21 cellular contexts compared by ENCODE assay signal in genomic region chr11:63641727-63642126, GRCh38. TPM values are rescaled to one million over a fixed set of nuclear protein-coding genes. Genes with fewer than 3 reads are reported as not detected.
A peak's percentile ranks its signal among the peaks of the same experiment; 100 is the strongest.
DNase-seq lines count a peak whose midpoint lies in the region; ATAC-seq, FAIRE-seq and TF ChIP-seq lines count a peak whose summit lies in the region.
"Had no signal": no experiment of that assay in that cellular context is flagged by ENCODE, and none has a peak within 500 bp of the region (broad histone marks: within the 10 kb centered on the region; RNA-seq: fewer than 3 reads in every experiment).

No MANE protein-coding gene starts in this region.

- H2AFZ ChIP-seq in astrocyte (ENCODE audit: low read depth, low read length), result no peak overlapping the region
- H2AFZ ChIP-seq: neural progenitor cell had no signal

- peaks cover 38% of the 10 kb centered on the region for H3K36me3 Mint-ChIP-seq in stimulated activated naive CD8-positive, alpha-beta T cell treated with anti-CD3 and anti-CD28 coated beads, Interleukin-15, Interleukin-2, amounts not matched to agents 100 ng/mL and 50 ng/mL, for 24 hours (ENCODE audit: low read depth)
- peaks cover 12% of the 10 kb centered on the region for H3K36me3 Mint-ChIP-seq in astrocyte (ENCODE audit: low read depth, unreplicated experiment)

- H3K4me3 Mint-ChIP-seq in stimulated activated naive CD8-positive, alpha-beta T cell treated with anti-CD3 and anti-CD28 coated beads, Interleukin-15, Interleukin-2, amounts not matched to agents 100 ng/mL and 50 ng/mL, for 24 hours, result no peak overlapping the region
- no peak overlapping the region for H3K4me3 Mint-ChIP-seq in stimulated activated naive CD8-positive, alpha-beta T cell treated with anti-CD3 and anti-CD28 coated beads, Interleukin-15, amount 100 ng/mL, for 72 hours
- no peak overlapping the region for H3K4me3 Mint-ChIP-seq in astrocyte (ENCODE audit: unreplicated experiment)
- H3K4me3 Mint-ChIP-seq: activated naive CD8-positive, alpha-beta T cell treated with anti-CD3 and anti-CD28 coated beads for 36 hours; neural progenitor cell had no signal

- H3K4me1 Mint-ChIP-seq in stimulated activated naive CD8-positive, alpha-beta T cell treated with anti-CD3 and anti-CD28 coated beads, Interleukin-15, Interleukin-2, amounts not matched to agents 100 ng/mL and 50 ng/mL, for 24 hours (ENCODE audit: low read depth), result no peaks in the 10 kb centered on the region
- no peaks in the 10 kb centered on the region for H3K4me1 Mint-ChIP-seq in stimulated activated naive CD8-positive, alpha-beta T cell treated with anti-CD3 and anti-CD28 coated beads, Interleukin-15, amount 100 ng/mL, for 72 hours
- no peaks in the 10 kb centered on the region for H3K4me1 Mint-ChIP-seq in astrocyte (ENCODE audit: low read depth, unreplicated experiment)
- H3K4me1 Mint-ChIP-seq: neural progenitor cell had no signal

- H3K79me2 ChIP-seq in astrocyte (ENCODE audit: insufficient read depth, low read length), result no peaks in the 10 kb centered on the region

- no peak for FAIRE-seq in astrocyte (lab: Jason Lieb, UNC)

- ATAC-seq in stimulated activated naive CD8-positive, alpha-beta T cell treated with anti-CD3 and anti-CD28 coated beads, Interleukin-15, amount 100 ng/mL, for 72 hours, result no peak
- ATAC-seq in HG02571 (IDR thresholded peaks at IDR 0.05; ENCODE audit: unreplicated experiment) (no peak), HG02798 (IDR thresholded peaks at IDR 0.05; ENCODE audit: poor library complexity, unreplicated experiment) (no peak)
- ATAC-seq: esophagus mucosa; stimulated activated naive CD8-positive, alpha-beta T cell treated with anti-CD3 and anti-CD28 coated beads, Interleukin-15, Interleukin-2, amounts not matched to agents 100 U/mL and 50 U/mL, for 24 hours had no signal

- H3K4me3 ChIP-seq in astrocyte (ENCODE audit: insufficient read depth, low read depth, low read length) (no peak overlapping the region), fibroblast of villous mesenchyme (ENCODE audit: low read depth, low read length) (no peak overlapping the region), prostate gland (no peak overlapping the region)
- H3K4me3 ChIP-seq: colonic mucosa, lung, neural progenitor cell had no signal

- peak overlapping the region; percentile 46 for H3K27ac Mint-ChIP-seq in stimulated activated naive CD8-positive, alpha-beta T cell treated with anti-CD3 and anti-CD28 coated beads, Interleukin-15, Interleukin-2, amounts not matched to agents 100 ng/mL and 50 ng/mL, for 24 hours
- H3K27ac Mint-ChIP-seq in stimulated activated naive CD8-positive, alpha-beta T cell treated with anti-CD3 and anti-CD28 coated beads, Interleukin-15, amount 100 ng/mL, for 72 hours, result peak overlapping the region in 1 of 2 donors; percentile 44
- H3K27ac Mint-ChIP-seq in astrocyte (ENCODE audit: unreplicated experiment), result no peak overlapping the region
- H3K27ac Mint-ChIP-seq: activated naive CD8-positive, alpha-beta T cell treated with anti-CD3 and anti-CD28 coated beads for 36 hours; neural progenitor cell had no signal

- no peaks in the 10 kb centered on the region for H3K9me3 Mint-ChIP-seq in stimulated activated naive CD8-positive, alpha-beta T cell treated with anti-CD3 and anti-CD28 coated beads, Interleukin-15, Interleukin-2, amounts not matched to agents 100 ng/mL and 50 ng/mL, for 24 hours
- no peaks in the 10 kb centered on the region for H3K9me3 Mint-ChIP-seq in stimulated activated naive CD8-positive, alpha-beta T cell treated with anti-CD3 and anti-CD28 coated beads, Interleukin-15, amount 100 ng/mL, for 72 hours
- no peaks in the 10 kb centered on the region for H3K9me3 Mint-ChIP-seq in astrocyte (ENCODE audit: unreplicated experiment)
- H3K9me3 Mint-ChIP-seq: activated naive CD8-positive, alpha-beta T cell treated with anti-CD3 and anti-CD28 coated beads for 36 hours; neural progenitor cell had no signal

- TF ChIP-seq POLR2A in prostate gland (IDR thresholded peaks at IDR 0.05), result no peak

- H3K36me3 ChIP-seq in astrocyte (ENCODE audit: insufficient read depth, low read length) (peaks cover 37% of the 10 kb centered on the region), prostate gland (no peaks in the 10 kb centered on the region)
- H3K36me3 ChIP-seq: WERI-Rb-1 had no signal

- no peak overlapping the region for H3K4me2 ChIP-seq in astrocyte (ENCODE audit: low read length)
- H3K4me2 ChIP-seq: neural progenitor cell had no signal

- H3K4me1 ChIP-seq in astrocyte (ENCODE audit: insufficient read depth, low read length), result no peaks in the 10 kb centered on the region
- no peaks in the 10 kb centered on the region for H3K4me1 ChIP-seq in prostate gland (replicated peaks)
- H3K4me1 ChIP-seq: colonic mucosa, neural progenitor cell had no signal

- intact Hi-C loops in prostate gland (cut with DNase I), result no loop called here

- no peak overlapping the region for H3K9ac ChIP-seq in astrocyte (ENCODE audit: low read length)
- H3K9ac ChIP-seq: neural progenitor cell had no signal

- no peaks in the 10 kb centered on the region for H3K27me3 Mint-ChIP-seq in stimulated activated naive CD8-positive, alpha-beta T cell treated with anti-CD3 and anti-CD28 coated beads, Interleukin-15, Interleukin-2, amounts not matched to agents 100 ng/mL and 50 ng/mL, for 24 hours
- H3K27me3 Mint-ChIP-seq in stimulated activated naive CD8-positive, alpha-beta T cell treated with anti-CD3 and anti-CD28 coated beads, Interleukin-15, amount 100 ng/mL, for 72 hours, result no peaks in the 10 kb centered on the region
- H3K27me3 Mint-ChIP-seq in astrocyte (ENCODE audit: low read depth, unreplicated experiment), result no peaks in the 10 kb centered on the region
- H3K27me3 Mint-ChIP-seq: activated naive CD8-positive, alpha-beta T cell treated with anti-CD3 and anti-CD28 coated beads for 36 hours had no signal

- H4K20me1 ChIP-seq in astrocyte (ENCODE audit: insufficient read depth, low read length), result peaks cover 8% of the 10 kb centered on the region

- TF ChIP-seq CTCF in astrocyte (IDR thresholded peaks at IDR 0.05; ENCODE audit: insufficient read depth, low read depth, low read length) (no peak), fibroblast of villous mesenchyme (IDR thresholded peaks at IDR 0.05; ENCODE audit: insufficient read depth, low read depth, low read length) (peak; percentile 23), prostate gland (IDR thresholded peaks at IDR 0.05) (peak in 1 of 4 experiments; percentile 9)

- no peak for DNase-seq in stimulated activated naive CD8-positive, alpha-beta T cell treated with anti-CD3 and anti-CD28 coated beads, Interleukin-15, amount 100 ng/mL, for 72 hours
- DNase-seq in astrocyte (ENCODE audit: low read depth) (peak; percentile 8), fibroblast of villous mesenchyme (ENCODE audit: low read depth) (peak; percentile 44), stromal cell of bone marrow (ENCODE audit: low read depth) (peak; percentile 6), prostate gland (ENCODE audit: low spot score) (no peak)
- DNase-seq: activated naive CD8-positive, alpha-beta T cell treated with anti-CD3 and anti-CD28 coated beads for 36 hours; AML-193; colonic mucosa; GOT3; KBM-7; NCI-H1417 treated with DMSO at 0.1 percent for 48 hours; NCI-H226; OCI-M1; stimulated activated naive CD8-positive, alpha-beta T cell treated with anti-CD3 and anti-CD28 coated beads, Interleukin-15, Interleukin-2, amounts not matched to agents 100 U/mL and 50 U/mL, for 24 hours; WERI-Rb-1 had no signal

- no peaks in the 10 kb centered on the region for H3K9me3 ChIP-seq in astrocyte (ENCODE audit: insufficient read depth, low read depth, low read length)
- H3K9me3 ChIP-seq in prostate gland, result no peaks in the 10 kb centered on the region
- H3K9me3 ChIP-seq: colonic mucosa had no signal

- H3K27ac ChIP-seq in astrocyte (ENCODE audit: low read depth, low read length) (no peak overlapping the region), prostate gland (no peak overlapping the region)
- H3K27ac ChIP-seq: colonic mucosa, neural progenitor cell, WERI-Rb-1 had no signal

- no peaks in the 10 kb centered on the region for H3K27me3 ChIP-seq in astrocyte (ENCODE audit: insufficient read depth, low read length)
- no peaks in the 10 kb centered on the region for H3K27me3 ChIP-seq in prostate gland (replicated peaks; ENCODE audit: insufficient read depth)
- H3K27me3 ChIP-seq: colonic mucosa, neural progenitor cell had no signal

RNA-seq across cellular contexts. Expression of gene PLAAT3, which starts 27.5 kb away (rescaled TPM):
- 11.5 and 15.5 TPM in 2 replicates for total RNA-seq in astrocyte
- total RNA-seq in fibroblast of villous mesenchyme, result 4.2 and 6.0 TPM in 2 replicates
- 100 to 1,000 TPM in 1 of 2 donors, 1 to 10 TPM in 1; 7.0 to 118 TPM for total RNA-seq in prostate gland

RNA-seq across cellular contexts. Expression of gene ATL3, which starts 29.4 kb away (rescaled TPM):
- total RNA-seq in astrocyte (45.2 and 47.9 TPM in 2 replicates), fibroblast of villous mesenchyme (123 and 152 TPM in 2 replicates), prostate gland (10 to 100 TPM; 46.7 to 64.3 TPM)

RNA-seq across cellular contexts. Expression of gene RTN3, which starts 39.6 kb away (rescaled TPM):
- 99.5 and 106 TPM in 2 replicates for total RNA-seq in astrocyte
- total RNA-seq in fibroblast of villous mesenchyme, result 61.5 and 70.0 TPM in 2 replicates
- total RNA-seq in prostate gland, result 10 to 100 TPM; 74.1 to 88.8 TPM

Comparison
In these comparisons a context has a peak if more than half of its experiments do, and no peak if none do; other contexts are left out.
1. DNase-seq: peak in astrocyte (single experiment), fibroblast of villous mesenchyme (single experiment) and stromal cell of bone marrow (single experiment); none in stimulated activated naive CD8-positive, alpha-beta T cell treated with anti-CD3 and anti-CD28 coated beads, Interleukin-15, amount 100 ng/mL, for 72 hours (0 of 2) and prostate gland (single experiment).